Comparison of ENCODE assay signal across 16 cellular contexts in genomic region chr17:20567421-20567820, GRCh38. TPM values are rescaled to one million over a fixed set of nuclear protein-coding genes. Genes with fewer than 3 reads are reported as not detected.
"Had no signal": no experiment of that assay in that cellular context is flagged by ENCODE, and none has a peak within 500 bp of the region (broad histone marks: within the 10 kb centered on the region; RNA-seq: fewer than 3 reads in every experiment).

No MANE protein-coding gene starts in this region.

RNA-seq across cellular contexts. Expression of gene CDRT15L2, which starts 12.1 kb away (rescaled TPM):
- total RNA-seq: naive thymus-derived CD4-positive, alpha-beta T cell; natural killer cell; occipital lobe; osteocyte; pancreas; posterior vena cava; prostate gland; pulmonary artery endothelial cell; right atrium auricular region; sciatic nerve; smooth muscle cell; spleen; transverse colon; upper lobe of left lung; urinary bladder; uterus had no signal
